Comparison of ENCODE assay signal across 1 cellular context in the genomic region with DNA sequence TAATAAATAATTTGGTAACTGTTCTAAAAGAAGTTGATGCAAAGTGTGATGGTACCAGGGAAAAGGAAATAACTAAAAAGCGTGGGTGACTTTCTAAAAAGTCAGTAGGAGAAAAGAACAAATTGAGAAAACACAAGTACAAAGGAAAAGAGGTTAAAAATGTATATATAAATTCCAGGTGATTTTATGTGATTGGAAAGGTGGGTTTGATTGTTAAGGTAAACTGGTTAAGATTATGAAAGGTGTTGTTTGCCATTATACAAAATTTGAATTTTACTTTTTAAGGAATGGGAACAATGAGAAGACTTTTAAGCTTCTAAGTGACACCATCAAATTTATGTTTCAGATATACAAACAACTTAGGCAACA.
TF ChIP-seq lines count a peak whose summit lies in the region.

No MANE protein-coding gene starts in this region.

TF ChIP-seq in K562, 482 proteins besides CTCF, POLR2A, EP300 and RAD21:
- TF ChIP-seq ZNF512 (tag; IDR thresholded peaks at IDR 0.05) = peak; percentile 82
- TF ChIP-seq LEF1 (IDR thresholded peaks at IDR 0.05) = 0 out of 2 replicates have a peak, but pooled peaks have one; percentile 5
- TF ChIP-seq ARNT (IDR thresholded peaks at IDR 0.05) = peak in 1 of 2 experiments; percentile 45; a peak in 1 of 4 replicates
- TF ChIP-seq MIER1 (IDR thresholded peaks at IDR 0.05; ENCODE audit: low read depth) = no peak
- TF ChIP-seq ARID1B (IDR thresholded peaks at IDR 0.05) = 0 out of 2 replicates have a peak, but pooled peaks have one; percentile 7
- TF ChIP-seq FOXJ2 (tag; IDR thresholded peaks at IDR 0.05) = 0 out of 2 replicates have a peak, but pooled peaks have one; percentile 7
- TF ChIP-seq RNF2 (IDR thresholded peaks at IDR 0.05) = no peak
- peak; percentile 55; the same call in 1 of the 2 replicates for TF ChIP-seq KAT8 (IDR thresholded peaks at IDR 0.05; ENCODE audit: low read depth)
- no peak for TF ChIP-seq TEAD1 (CRISPR knock-in tag; IDR thresholded peaks at IDR 0.05)
